In genomic region chr4:113762851-113763172, GRCh38 we compare ENCODE assay signal across 8 cellular contexts. TPM values are rescaled to one million over a fixed set of nuclear protein-coding genes. Genes with fewer than 3 reads are reported as not detected.
DNase-seq lines count a peak whose midpoint lies in the region; ATAC-seq and TF ChIP-seq lines count a peak whose summit lies in the region.

No MANE protein-coding gene starts in this region.

- peaks cover 14% of the 10 kb centered on the region for H3K36me3 ChIP-seq in OCI-LY7 (ENCODE audit: insufficient read depth, low read length)
- H3K36me3 ChIP-seq in endodermal cell (ENCODE audit: control insufficient read depth, insufficient read depth, low read length), result peaks cover 8% of the 10 kb centered on the region
- no peaks in the 10 kb centered on the region for H3K36me3 ChIP-seq in osteoblast (ENCODE audit: insufficient read depth, low read length)

- TSS peak; percentile 83 for BruUV-seq in OCI-LY7 (replicated peaks; lab: Mats Ljungman, UMichigan)

- CTCF ChIA-PET in CD4-positive, alpha-beta T cell (lab: Charles Lee), result interaction anchor here (1.1 kb wide), 1 partner anchor 215 kb away, joined by 5 read pairs; no protein-coding TSS in a partner anchor
- CTCF ChIA-PET in OCI-LY7 (lab: Charles Lee; ENCODE audit: unreplicated experiment), result no interaction called here

- DNase-seq in CD4-positive, alpha-beta T cell, result no peak
- no peak for DNase-seq in OCI-LY7 (ENCODE audit: low spot score)
- DNase-seq in endodermal cell, result no peak
- no peak for DNase-seq in osteoblast (ENCODE audit: insufficient read length, low spot score, missing footprints)
- DNase-seq in HT-29 (ENCODE audit: low spot score), result no peak
- no peak for DNase-seq in DMS79 (lab: John Stamatoyannopoulos, UW)
- DNase-seq in cerebellum (ENCODE audit: low spot score), result no peak
- no peak for DNase-seq in inferior parietal cortex (ENCODE audit: extremely low spot score)

- no peak for ATAC-seq in CD4-positive, alpha-beta T cell (ENCODE audit: poor library complexity)

- H4K20me1 ChIP-seq in OCI-LY7 (ENCODE audit: insufficient read depth, low read length) (no peaks in the 10 kb centered on the region), osteoblast (ENCODE audit: insufficient read depth, low read length) (no peaks in the 10 kb centered on the region)

- peak overlapping the region; percentile 89 for H3K9ac ChIP-seq in endodermal cell (ENCODE audit: extremely low read depth, low read length, poor library complexity, severe bottlenecking)

- peaks cover 26% of the 10 kb centered on the region for H3K36me3 Mint-ChIP-seq in CD4-positive, alpha-beta T cell (ENCODE audit: low read depth)
- peaks cover 6% of the 10 kb centered on the region for H3K36me3 Mint-ChIP-seq in endodermal cell (ENCODE audit: low read depth)

- peaks cover 37% of the 10 kb centered on the region for H3K79me2 ChIP-seq in OCI-LY7 (ENCODE audit: insufficient read depth, low read depth, low read length)
- peaks cover 32% of the 10 kb centered on the region for H3K79me2 ChIP-seq in osteoblast (ENCODE audit: insufficient read depth, low read length)

- H3K27me3 ChIP-seq in CD4-positive, alpha-beta T cell (ENCODE audit: control insufficient read depth, insufficient read depth, low read length), result no peaks in the 10 kb centered on the region
- no peaks in the 10 kb centered on the region for H3K27me3 ChIP-seq in endodermal cell (ENCODE audit: control insufficient read depth, insufficient read depth, low read length, poor library complexity, severe bottlenecking)
- no peaks in the 10 kb centered on the region for H3K27me3 ChIP-seq in osteoblast (ENCODE audit: insufficient read depth, low read length)

- H2AFZ ChIP-seq in OCI-LY7 (ENCODE audit: low read length) (peak overlapping the region; percentile 89), osteoblast (ENCODE audit: low read length) (peak overlapping the region; percentile 92)

- no peak for TF ChIP-seq CTCF in CD4-positive, alpha-beta T cell (IDR thresholded peaks at IDR 0.05)
- no peak for TF ChIP-seq CTCF in OCI-LY7 (conservative IDR thresholded peaks at IDR 0.05; ENCODE audit: low read length)
- TF ChIP-seq CTCF in endodermal cell (conservative IDR thresholded peaks at IDR 0.05), result peak; percentile 11
- no peak for TF ChIP-seq CTCF in osteoblast (IDR thresholded peaks at IDR 0.05; ENCODE audit: extremely low read depth, low read depth, low read length)

- H3K4me3 ChIP-seq in OCI-LY7 (ENCODE audit: low read depth, low read length, poor library complexity, severe bottlenecking) (peak overlapping the region; percentile 89), endodermal cell (ENCODE audit: low read length) (peak overlapping the region; percentile 68), osteoblast (ENCODE audit: insufficient read depth, low read length) (peak overlapping the region; percentile 80)

- intact Hi-C loops in CD4-positive, alpha-beta T cell (cut with DNase I, micrococcal nuclease), result loop anchor here (1.0 to 10.0 kb wide), 9 partner anchors 36 to 1478 kb away; partner anchors contain the start of genes LARP7 (in 1 of the 2), TIFA (in 1 of the 2) and ZGRF1 (in 1 of the 2)
- intact Hi-C loops in OCI-LY7 (cut with micrococcal nuclease; ENCODE audit: unreplicated experiment), result loop anchor here (5.0 to 10.0 kb wide), 2 partner anchors 839 to 1128 kb away; partner anchors contain the start of genes LARP7 and ZGRF1

- peak overlapping the region; percentile 96 for H3K27ac ChIP-seq in CD4-positive, alpha-beta T cell (ENCODE audit: low read depth, low read length)
- H3K27ac ChIP-seq in OCI-LY7 (ENCODE audit: low read depth, low read length, poor library complexity, severe bottlenecking) (peak overlapping the region; percentile 99), endodermal cell (ENCODE audit: low read depth, low read length) (peak overlapping the region; percentile 95), osteoblast (ENCODE audit: low read depth, low read length) (peak overlapping the region; percentile 96)

- peaks cover 16% of the 10 kb centered on the region for H3K4me1 ChIP-seq in OCI-LY7 (ENCODE audit: insufficient read depth, low read length, poor library complexity, severe bottlenecking)
- H3K4me1 ChIP-seq in endodermal cell (ENCODE audit: control insufficient read depth, insufficient read depth, low read length), result peaks cover 25% of the 10 kb centered on the region
- peaks cover 25% of the 10 kb centered on the region for H3K4me1 ChIP-seq in osteoblast (ENCODE audit: insufficient read depth, low read length)

- peak overlapping the region; percentile 95 for H3K27ac Mint-ChIP-seq in CD4-positive, alpha-beta T cell
- peak overlapping the region; percentile 99 for H3K27ac Mint-ChIP-seq in endodermal cell

- 16 to 34% methylated on average over 7 to 8 of the region's 8 CpGs for WGBS in endodermal cell (ENCODE audit: insufficient coverage in 1 of 2, insufficient read length in 1 of 2), 2 experiments

- peak overlapping the region; percentile 95 for H3K4me2 ChIP-seq in OCI-LY7 (ENCODE audit: low read length)
- H3K4me2 ChIP-seq in osteoblast (ENCODE audit: insufficient read depth, low read length), result peak overlapping the region; percentile 94

- no peaks in the 10 kb centered on the region for H3K9me2 ChIP-seq in OCI-LY7 (ENCODE audit: insufficient read depth, low read length)

- POLR2A ChIA-PET in CD4-positive, alpha-beta T cell (lab: Charles Lee), result interaction anchor here (0.6 to 2.0 kb wide), 5 partner anchors 86 to 215 kb away, joined by 3 to 20 read pairs (median 4); no protein-coding TSS in a partner anchor
- POLR2A ChIA-PET in OCI-LY7 (lab: Charles Lee), result interaction anchor here (0.7 to 1.0 kb wide), 4 partner anchors 12 to 228 kb away, joined by 3 read pairs; no protein-coding TSS in a partner anchor

- no peaks in the 10 kb centered on the region for H3K9me3 Mint-ChIP-seq in CD4-positive, alpha-beta T cell
- no peaks in the 10 kb centered on the region for H3K9me3 Mint-ChIP-seq in endodermal cell

- H3K4me3 Mint-ChIP-seq in CD4-positive, alpha-beta T cell, result peak overlapping the region; percentile 95
- peak overlapping the region; percentile 91 for H3K4me3 Mint-ChIP-seq in endodermal cell

- peaks cover 30% of the 10 kb centered on the region for H3K4me1 Mint-ChIP-seq in CD4-positive, alpha-beta T cell (ENCODE audit: low read depth)
- H3K4me1 Mint-ChIP-seq in endodermal cell, result peaks cover 51% of the 10 kb centered on the region

- H3K9me3 ChIP-seq in CD4-positive, alpha-beta T cell (ENCODE audit: control insufficient read depth, low read length), result no peaks in the 10 kb centered on the region
- H3K9me3 ChIP-seq in OCI-LY7 (ENCODE audit: low read length) (no peaks in the 10 kb centered on the region), endodermal cell (ENCODE audit: control insufficient read depth, low read length) (no peaks in the 10 kb centered on the region), osteoblast (ENCODE audit: low read depth, low read length) (no peaks in the 10 kb centered on the region)

- H3K27me3 Mint-ChIP-seq in CD4-positive, alpha-beta T cell, result no peaks in the 10 kb centered on the region
- no peaks in the 10 kb centered on the region for H3K27me3 Mint-ChIP-seq in endodermal cell (ENCODE audit: insufficient read depth)

RNA-seq across cellular contexts. Expression of gene CAMK2D, which starts 1.3 kb away (rescaled TPM):
- total RNA-seq in CD4-positive, alpha-beta T cell, result 10 to 100 TPM; 29.9 to 32.9 TPM
- total RNA-seq in OCI-LY7 (2014; rRNA removed; shearing (Covaris generic)), result 109 and 120 TPM in 2 replicates
- total RNA-seq in OCI-LY7 (2022) (104 and 119 TPM in 2 replicates), endodermal cell (100 to 1,000 TPM in 1 of 2 donors, 10 to 100 TPM in 1; 91.1 to 120 TPM), osteoblast (194 and 207 TPM in 2 replicates), cerebellum (97.5 TPM)
- polyA plus RNA-seq in endodermal cell (2013, experiment 1 of 2), result 44.9 TPM
- 44.1 TPM for polyA plus RNA-seq in endodermal cell (2013, experiment 2 of 2)
- total RNA-seq in HT-29 (2014; rRNA removed; shearing (Covaris generic)), result 41.1 and 49.5 TPM in 2 replicates
